15 cellular contexts compared by ENCODE assay signal in the genomic region with DNA sequence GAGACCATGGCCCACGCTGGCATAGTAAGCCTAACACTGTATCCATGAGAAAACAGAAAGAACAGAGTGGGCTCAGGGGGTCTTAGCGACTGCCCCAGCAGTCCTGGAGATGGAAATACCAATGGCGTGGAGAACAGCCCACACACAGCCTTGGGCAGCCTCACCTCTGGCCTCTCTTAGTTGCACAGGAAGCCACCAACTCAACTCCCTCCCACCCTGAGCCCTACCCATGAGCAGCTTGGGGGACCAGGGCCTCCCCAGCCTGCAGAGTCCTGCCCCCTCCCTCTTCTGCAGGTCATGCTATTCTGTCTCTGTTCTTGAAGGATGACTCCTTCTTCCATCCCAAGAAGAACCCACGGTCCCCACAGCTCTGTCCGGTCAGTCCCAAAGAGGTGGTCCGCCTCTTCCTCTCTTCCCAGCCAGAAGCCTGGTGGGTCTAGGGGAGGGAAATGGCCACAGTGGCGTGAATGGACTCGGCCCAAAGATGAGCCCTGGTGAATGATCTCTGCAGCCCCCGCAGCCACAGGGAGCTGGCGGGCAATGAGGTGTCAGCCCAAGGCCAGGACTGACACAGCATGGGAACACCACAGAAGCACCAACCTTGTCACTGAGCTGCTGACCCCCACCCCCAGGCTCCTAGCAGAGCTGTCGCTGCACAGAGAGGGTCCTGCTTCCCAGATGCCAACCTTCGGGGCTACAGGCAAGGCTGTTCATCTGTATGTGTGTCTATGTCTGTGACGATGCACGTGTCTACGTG.
"Had no signal": no experiment of that assay in that cellular context is flagged by ENCODE, and none has a peak within 500 bp of the region (broad histone marks: within the 10 kb centered on the region; RNA-seq: fewer than 3 reads in every experiment).

No MANE protein-coding gene starts in this region.

- H3K9me3 ChIP-seq: left ventricle myocardium inferior, right lobe of liver, SJSA1, upper lobe of left lung had no signal

- H3K27me3 Mint-ChIP-seq: progenitor cell of endocrine pancreas had no signal

- H3K4me1 Mint-ChIP-seq: activated CD4-positive, alpha-beta T cell treated with anti-CD3 and anti-CD28 coated beads, Interleukin-2, amount 10 ng/mL, durations not matched to agents 7 days and 5 days; activated naive CD8-positive, alpha-beta T cell treated with anti-CD3 and anti-CD28 coated beads, Interleukin-2, amount 10 ng/mL, durations not matched to agents 7 days and 5 days; natural killer cell had no signal

- H3K27ac Mint-ChIP-seq: activated CD4-positive, alpha-beta T cell treated with anti-CD3 and anti-CD28 coated beads, Interleukin-2, amount 10 ng/mL, durations not matched to agents 7 days and 5 days; activated naive CD8-positive, alpha-beta T cell treated with anti-CD3 and anti-CD28 coated beads, Interleukin-2, amount 10 ng/mL, durations not matched to agents 7 days and 5 days; natural killer cell had no signal

- H3K9me3 Mint-ChIP-seq: activated CD4-positive, alpha-beta T cell treated with anti-CD3 and anti-CD28 coated beads, Interleukin-2, amount 10 ng/mL, durations not matched to agents 7 days and 5 days; activated naive CD8-positive, alpha-beta T cell treated with anti-CD3 and anti-CD28 coated beads, Interleukin-2, amount 10 ng/mL, durations not matched to agents 7 days and 5 days; natural killer cell had no signal

- H3K4me3 ChIP-seq: left ventricle myocardium inferior, right lobe of liver, SJSA1 had no signal

- DNase-seq: activated CD4-positive, alpha-beta T cell treated with anti-CD3 and anti-CD28 coated beads, Interleukin-2, amount 10 ng/mL, durations not matched to agents 7 days and 5 days; activated CD8-positive, alpha-beta memory T cell treated with anti-CD3 and anti-CD28 coated beads for 24 hours; activated naive CD4-positive, alpha-beta T cell; activated naive CD8-positive, alpha-beta T cell treated with anti-CD3 and anti-CD28 coated beads, Interleukin-2, amount 10 ng/mL, durations not matched to agents 7 days and 5 days; kidney; left ventricle myocardium inferior; natural killer cell; nucleus accumbens; right lobe of liver; stimulated activated CD4-positive, alpha-beta T cell treated with anti-CD3 and anti-CD28 coated beads, Interleukin-2, amount 100 ng/mL, for 24 hours; T-helper 2 cell; upper lobe of left lung had no signal

- H3K36me3 ChIP-seq: left ventricle myocardium inferior, right lobe of liver, SJSA1, upper lobe of left lung had no signal

- H3K27me3 ChIP-seq: right lobe of liver, SJSA1, upper lobe of left lung had no signal

- H3K4me3 Mint-ChIP-seq: activated CD4-positive, alpha-beta T cell treated with anti-CD3 and anti-CD28 coated beads, Interleukin-2, amount 10 ng/mL, durations not matched to agents 7 days and 5 days; activated naive CD8-positive, alpha-beta T cell treated with anti-CD3 and anti-CD28 coated beads, Interleukin-2, amount 10 ng/mL, durations not matched to agents 7 days and 5 days; natural killer cell had no signal

- H3K4me1 ChIP-seq: left ventricle myocardium inferior, SJSA1 had no signal

- H3K36me3 Mint-ChIP-seq: activated naive CD8-positive, alpha-beta T cell treated with anti-CD3 and anti-CD28 coated beads, Interleukin-2, amount 10 ng/mL, durations not matched to agents 7 days and 5 days; natural killer cell had no signal

- H3K27ac ChIP-seq: epithelial cell of prostate, left ventricle myocardium inferior, right lobe of liver, SJSA1 had no signal
